9 cellular contexts compared by ENCODE assay signal in the genomic region with DNA sequence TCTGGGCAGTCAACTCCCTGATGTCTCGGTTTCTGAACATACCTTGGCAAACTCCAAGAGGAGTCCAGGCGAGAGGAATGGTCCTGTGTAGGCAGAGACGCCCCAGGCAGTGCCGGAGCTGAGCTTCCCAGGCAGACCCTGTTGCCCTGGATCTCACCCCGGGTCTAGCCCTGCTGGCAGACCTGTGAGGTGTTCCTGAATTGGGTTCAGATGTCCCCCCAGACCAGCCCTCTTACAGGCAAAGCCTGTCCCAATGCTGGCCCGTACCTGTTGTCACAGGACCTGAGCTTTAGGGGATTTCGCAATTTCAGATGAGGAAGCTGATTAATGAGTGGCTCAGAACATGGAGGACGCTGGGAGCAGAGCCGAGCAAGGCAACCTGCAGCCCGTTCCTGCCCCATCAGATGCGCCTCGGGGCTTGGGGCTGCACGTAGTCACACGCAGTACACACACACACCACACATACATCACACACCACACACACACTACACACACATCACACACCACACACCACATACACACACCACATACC. TPM values are rescaled to one million over a fixed set of nuclear protein-coding genes. Genes with fewer than 3 reads are reported as not detected.
DNase-seq lines count a peak whose midpoint lies in the region; ATAC-seq and TF ChIP-seq lines count a peak whose summit lies in the region.
"Had no signal": no experiment of that assay in that cellular context is flagged by ENCODE, and none has a peak within 500 bp of the region (broad histone marks: within the 10 kb centered on the region; RNA-seq: fewer than 3 reads in every experiment).

No MANE protein-coding gene starts in this region.

- H3K27me3 Mint-ChIP-seq in CD14-positive monocyte (ENCODE audit: low read depth in 3 of 3) (peaks cover 0 to 4% (median 3%) of the 10 kb centered on the region in 3 donors), progenitor cell of endocrine pancreas (peaks cover 22% of the 10 kb centered on the region)

- intact Hi-C loops in CD14-positive monocyte (cut with micrococcal nuclease) = no loop called here

- H3F3A ChIP-seq in SK-N-SH (replicated peaks; ENCODE audit: insufficient read depth) = no peaks in the 10 kb centered on the region

- H3K27me3 ChIP-seq in SK-N-SH (ENCODE audit: insufficient read depth) = no peaks in the 10 kb centered on the region
- H3K27me3 ChIP-seq in WERI-Rb-1 (ENCODE audit: insufficient read depth, low read depth, severe bottlenecking) = no peaks in the 10 kb centered on the region
- no peaks in the 10 kb centered on the region for H3K27me3 ChIP-seq in effector memory CD4-positive, alpha-beta T cell (replicated peaks; ENCODE audit: control insufficient read depth, insufficient read depth, low read length, poor library complexity, severe bottlenecking)

- H3K4me1 Mint-ChIP-seq in CD14-positive monocyte = no peaks in the 10 kb centered on the region
- no peaks in the 10 kb centered on the region for H3K4me1 Mint-ChIP-seq in progenitor cell of endocrine pancreas (ENCODE audit: low read depth)

- H3K36me3 Mint-ChIP-seq in CD14-positive monocyte (no peaks in the 10 kb centered on the region), progenitor cell of endocrine pancreas (ENCODE audit: insufficient read depth) (no peaks in the 10 kb centered on the region)

- no peak overlapping the region for H3K27ac ChIP-seq in SK-N-SH (ENCODE audit: low read depth in 2 of 2, low read length in 1 of 2)
- peak overlapping the region; percentile 10; the same call in 1 of the 2 replicates for H3K27ac ChIP-seq in WERI-Rb-1
- peak overlapping the region; percentile 74 for H3K27ac ChIP-seq in effector memory CD4-positive, alpha-beta T cell (ENCODE audit: insufficient read depth, low read length, poor library complexity, severe bottlenecking)
- H3K27ac ChIP-seq: neutrophil had no signal

- CTCF ChIA-PET in SK-N-SH (lab: Yijun Ruan, JAX) = interaction anchor here (1.0 to 1.4 kb wide), 2 partner anchors 21 to 80 kb away, joined by 3 to 4 read pairs; no protein-coding TSS in a partner anchor

- no peaks in the 10 kb centered on the region for H3K36me3 ChIP-seq in SK-N-SH (replicated peaks in 1 of 2; ENCODE audit: control insufficient read depth in 1 of 2, insufficient read depth in 2 of 2, low read length in 1 of 2)
- H3K36me3 ChIP-seq in WERI-Rb-1 = no peaks in the 10 kb centered on the region
- no peaks in the 10 kb centered on the region for H3K36me3 ChIP-seq in effector memory CD4-positive, alpha-beta T cell (ENCODE audit: control insufficient read depth, insufficient read depth, low read length)
- H3K36me3 ChIP-seq: neutrophil had no signal

- DNase-seq in SK-N-SH = peak; percentile 60
- DNase-seq in WERI-Rb-1 = peak; percentile 58
- DNase-seq in effector memory CD4-positive, alpha-beta T cell = peak; percentile 36 to 45 (median 40)
- DNase-seq in stimulated activated CD4-positive, alpha-beta T cell treated with anti-CD3 and anti-CD28 coated beads, Interleukin-12 subunit alpha, Interleukin-12 subunit beta, amount 100 ng/mL, for 48 hours (ENCODE audit: low read depth in 2 of 3, low spot score in 1 of 3) = peak; percentile 50 to 56 (median 54)
- no peak for DNase-seq in NCI-H2196 (lab: John Stamatoyannopoulos, UW; ENCODE audit: unreplicated experiment)
- DNase-seq in CD14-positive monocyte (ENCODE audit: low spot score) = no peak
- DNase-seq in progenitor cell of endocrine pancreas (ENCODE audit: low spot score, unreplicated experiment) = no peak

- H3K27ac Mint-ChIP-seq in CD14-positive monocyte (peak overlapping the region in 1 of 7 donors; percentile 74), progenitor cell of endocrine pancreas (no peak overlapping the region)

- H4K20me1 ChIP-seq in SK-N-SH (ENCODE audit: insufficient read depth) = no peaks in the 10 kb centered on the region

- TF ChIP-seq CTCF in SK-N-SH (IDR thresholded peaks at IDR 0.05) (no peak), WERI-Rb-1 (IDR thresholded peaks at IDR 0.05; ENCODE audit: low read depth, low read length) (no peak), CD14-positive monocyte (IDR thresholded peaks at IDR 0.05) (no peak), progenitor cell of endocrine pancreas (IDR thresholded peaks at IDR 0.05; ENCODE audit: unreplicated experiment) (no peak)

- H3K4me1 ChIP-seq in SK-N-SH (ENCODE audit: control insufficient read depth in 1 of 2, insufficient read depth in 2 of 2, low read depth in 1 of 2, low read length in 1 of 2) = peaks cover 0 to 6% of the 10 kb centered on the region in 2 experiments; a peak in 1 of 4 replicates
- H3K4me1 ChIP-seq in effector memory CD4-positive, alpha-beta T cell (ENCODE audit: control insufficient read depth, insufficient read depth, low read length, poor library complexity, severe bottlenecking) = peaks cover 26% of the 10 kb centered on the region

- no peak overlapping the region for H2AFZ ChIP-seq in SK-N-SH (ENCODE audit: low read depth)

- H3K79me2 ChIP-seq in SK-N-SH (ENCODE audit: insufficient read depth) = no peaks in the 10 kb centered on the region

- H3K9me3 Mint-ChIP-seq in CD14-positive monocyte (peaks cover 0 to 11% (median 8%) of the 10 kb centered on the region in 7 donors), progenitor cell of endocrine pancreas (ENCODE audit: low read depth) (peaks cover 3% of the 10 kb centered on the region)

- no peak overlapping the region for H3K4me2 ChIP-seq in SK-N-SH

- H3K9me3 ChIP-seq in SK-N-SH (no peaks in the 10 kb centered on the region), WERI-Rb-1 (ENCODE audit: severe bottlenecking) (peaks cover 6% of the 10 kb centered on the region)
- H3K9me3 ChIP-seq in effector memory CD4-positive, alpha-beta T cell (ENCODE audit: control insufficient read depth, low read length) = no peaks in the 10 kb centered on the region
- H3K9me3 ChIP-seq: neutrophil had no signal

- ATAC-seq in SK-N-SH treated with all-trans-retinoic acid at 6 μM for 48 hours = no peak

- WGBS in SK-N-SH (ENCODE audit: low lambda C conversion rate) = 6% methylated on average over 10 of the region's 14 CpGs

- TF ChIP-seq RAD21 in SK-N-SH (IDR thresholded peaks at IDR 0.05; ENCODE audit: low read length) = no peak

- H3K4me3 ChIP-seq in SK-N-SH (ENCODE audit: low read depth in 2 of 2, low read length in 1 of 2) (no peak overlapping the region), WERI-Rb-1 (ENCODE audit: low read depth, low read length) (no peak overlapping the region)
- peak overlapping the region; percentile 43 for H3K4me3 ChIP-seq in effector memory CD4-positive, alpha-beta T cell (ENCODE audit: insufficient read depth, low read depth, low read length, poor library complexity, severe bottlenecking)

- TF ChIP-seq EP300 in SK-N-SH (IDR thresholded peaks at IDR 0.05; ENCODE audit: borderline replicate concordance in 1 of 2, low read depth in 1 of 2, low read length in 1 of 2) = no peak

- POLR2A ChIA-PET in SK-N-SH (lab: Yijun Ruan, JAX) = interaction anchor here (1.0 kb wide), 1 partner anchor 219 kb away, joined by 3 read pairs; no protein-coding TSS in a partner anchor

- H3K9ac ChIP-seq in SK-N-SH = no peak overlapping the region

- no peaks in the 10 kb centered on the region for H3K9me2 ChIP-seq in SK-N-SH

- no peak overlapping the region for H3K4me3 Mint-ChIP-seq in CD14-positive monocyte
- H3K4me3 Mint-ChIP-seq in progenitor cell of endocrine pancreas (ENCODE audit: low read depth) = no peak overlapping the region

TF ChIP-seq in SK-N-SH, 30 proteins besides CTCF, POLR2A, EP300 and RAD21:
- TF ChIP-seq RFX5 (IDR thresholded peaks at IDR 0.05; ENCODE audit: low read length) (no peak), GATA2 (CRISPR knock-in tag; IDR thresholded peaks at IDR 0.05) (peak; percentile 49)
- TF ChIP-seq, protein P1, sequence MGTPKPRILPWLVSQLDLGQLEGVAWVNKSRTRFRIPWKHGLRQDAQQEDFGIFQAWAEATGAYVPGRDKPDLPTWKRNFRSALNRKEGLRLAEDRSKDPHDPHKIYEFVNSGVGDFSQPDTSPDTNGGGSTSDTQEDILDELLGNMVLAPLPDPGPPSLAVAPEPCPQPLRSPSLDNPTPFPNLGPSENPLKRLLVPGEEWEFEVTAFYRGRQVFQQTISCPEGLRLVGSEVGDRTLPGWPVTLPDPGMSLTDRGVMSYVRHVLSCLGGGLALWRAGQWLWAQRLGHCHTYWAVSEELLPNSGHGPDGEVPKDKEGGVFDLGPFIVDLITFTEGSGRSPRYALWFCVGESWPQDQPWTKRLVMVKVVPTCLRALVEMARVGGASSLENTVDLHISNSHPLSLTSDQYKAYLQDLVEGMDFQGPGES (IDR thresholded peaks at IDR 0.05; ENCODE audit: low read depth, low read length) = no peak

TF ChIP-seq in SK-N-SH treated with all-trans-retinoic acid at 6 μM for 48 hours, 23 proteins besides CTCF, POLR2A, EP300 and RAD21 (continues in another document):
- no peak for TF ChIP-seq ZC3H10 (CRISPR knock-in tag; IDR thresholded peaks at IDR 0.05)
- no peak for TF ChIP-seq TSHZ2 (CRISPR knock-in tag; IDR thresholded peaks at IDR 0.05)
- no peak for TF ChIP-seq ZFP30 (CRISPR knock-in tag; IDR thresholded peaks at IDR 0.05)
- TF ChIP-seq ZNF565 (CRISPR knock-in tag; conservative IDR thresholded peaks at IDR 0.05; ENCODE audit: low read depth) = no peak

RNA-seq across cellular contexts. Expression of gene PDE9A, which starts 38.5 kb away (rescaled TPM):
- polyA plus RNA-seq in SK-N-SH (2012; rRNA removed) (0.28 and 0.54 TPM in 2 replicates), CD14-positive monocyte (under 1 TPM in 1 of 2 donors, not detected in 1; 0.05 TPM)
- 0.75 and 1.3 TPM in 2 replicates for polyA plus RNA-seq in SK-N-SH (2012; cell fraction: cytosol; rRNA removed)
- polyA plus RNA-seq in SK-N-SH (2012; cell fraction: nucleus; rRNA removed) = 0.87 and 1.4 TPM in 2 replicates
- 50.8 and 57.0 TPM in 2 replicates for total RNA-seq in progenitor cell of endocrine pancreas

Comparison
In these comparisons a context has a peak if more than half of its experiments do, and no peak if none do; other contexts are left out.
1. DNase-seq: peak in SK-N-SH (single experiment), WERI-Rb-1 (single experiment), effector memory CD4-positive, alpha-beta T cell (3 of 3) and stimulated activated CD4-positive, alpha-beta T cell treated with anti-CD3 and anti-CD28 coated beads, Interleukin-12 subunit alpha, Interleukin-12 subunit beta, amount 100 ng/mL, for 48 hours (3 of 3); none in NCI-H2196 (single experiment), CD14-positive monocyte (single experiment) and progenitor cell of endocrine pancreas (single experiment).
2. H3K27ac ChIP-seq: peak in WERI-Rb-1 (single experiment) and effector memory CD4-positive, alpha-beta T cell (single experiment); none in SK-N-SH (0 of 2).